8 cellular contexts compared by ENCODE assay signal in genomic region chr1:205592443-205593003, GRCh38. TPM values are rescaled to one million over a fixed set of nuclear protein-coding genes. Genes with fewer than 3 reads are reported as not detected.
DNase-seq lines count a peak whose midpoint lies in the region; ATAC-seq and TF ChIP-seq lines count a peak whose summit lies in the region.

No MANE protein-coding gene starts in this region.

- peak overlapping the region; percentile 55; the same call in 1 of the 2 replicates for H3K4me3 ChIP-seq in GM23338
- no peak overlapping the region for H3K4me3 ChIP-seq in BE2C (ENCODE audit: low read depth, low read length)

- H2AFZ ChIP-seq in GM23338: peak overlapping the region; percentile 67

- H3K27me3 Mint-ChIP-seq in CD4-positive, alpha-beta T cell: no peaks in the 10 kb centered on the region
- H3K27me3 Mint-ChIP-seq in GM23338 (ENCODE audit: insufficient read depth, low read depth, poor library complexity): peaks cover 2% of the 10 kb centered on the region
- no peaks in the 10 kb centered on the region for H3K27me3 Mint-ChIP-seq in brain
- H3K27me3 Mint-ChIP-seq in nephron (ENCODE audit: low read depth): no peaks in the 10 kb centered on the region

- no peaks in the 10 kb centered on the region for H3K79me2 ChIP-seq in GM23338 (replicated peaks; ENCODE audit: insufficient read depth)

- CTCF ChIA-PET in CD4-positive, alpha-beta T cell (lab: Charles Lee): interaction anchor here (0.5 to 8.8 kb wide), 40 partner anchors 8 to 878 kb away, joined by 3 to 194 read pairs (median 4); partner anchors contain the start of genes ELK4, IKBKE, RAB29 and SLC45A3

- POLR2A ChIA-PET in CD4-positive, alpha-beta T cell (lab: Charles Lee): interaction anchor here (0.5 to 8.5 kb wide), 18 partner anchors 8 to 472 kb away, joined by 3 to 360 read pairs (median 6); partner anchors contain the start of genes ELK4, NUCKS1, PM20D1 and RAB29

- peak overlapping the region; percentile 76 for H3K4me2 ChIP-seq in GM23338

- no peak for TF ChIP-seq CTCF in CD4-positive, alpha-beta T cell (IDR thresholded peaks at IDR 0.05)
- TF ChIP-seq CTCF in GM23338 (conservative IDR thresholded peaks at IDR 0.05; ENCODE audit: low read depth in 2 of 2) (no peak), brain (conservative IDR thresholded peaks at IDR 0.05) (no peak), nephron (IDR thresholded peaks at IDR 0.05; ENCODE audit: unreplicated experiment in 3 of 3) (no peak), BE2C (IDR thresholded peaks at IDR 0.05; ENCODE audit: low read depth, low read length) (no peak)

- peak overlapping the region; percentile 91 for H3K4me3 Mint-ChIP-seq in CD4-positive, alpha-beta T cell
- H3K4me3 Mint-ChIP-seq in GM23338 (peak overlapping the region; percentile 39; the same call in 2 of the 3 replicates), brain (peak overlapping the region in 4 of 5 experiments; percentile 68 to 76 (median 70)), nephron (peak overlapping the region; percentile 41 to 60 (median 47))

- H4K20me1 ChIP-seq in GM23338 (replicated peaks; ENCODE audit: insufficient read depth): no peaks in the 10 kb centered on the region

- no peaks in the 10 kb centered on the region for H3F3A ChIP-seq in GM23338 (replicated peaks; ENCODE audit: low read depth)

- DNase-seq in CD4-positive, alpha-beta T cell: peak in 1 of 10 experiments; percentile 31
- DNase-seq in GM23338 (ENCODE audit: low spot score): no peak
- no peak for DNase-seq in NCI-H1092 (lab: John Stamatoyannopoulos, UW)
- no peak for DNase-seq in putamen (ENCODE audit: low spot score)
- DNase-seq in BE2C: no peak

- peaks cover 15% of the 10 kb centered on the region for H3K36me3 Mint-ChIP-seq in CD4-positive, alpha-beta T cell (ENCODE audit: low read depth)
- H3K36me3 Mint-ChIP-seq in GM23338 (ENCODE audit: low read depth): no peaks in the 10 kb centered on the region
- H3K36me3 Mint-ChIP-seq in brain: peaks cover 10% of the 10 kb centered on the region
- peaks cover 10% of the 10 kb centered on the region for H3K36me3 Mint-ChIP-seq in nephron (ENCODE audit: low read depth)

- H3K27ac Mint-ChIP-seq in CD4-positive, alpha-beta T cell: peak overlapping the region; percentile 99
- H3K27ac Mint-ChIP-seq in GM23338: no peak overlapping the region
- H3K27ac Mint-ChIP-seq in brain: peak overlapping the region in 2 of 5 experiments; percentile 24 to 66
- peak overlapping the region in 1 of 3 experiments; percentile 33 for H3K27ac Mint-ChIP-seq in nephron

- peak overlapping the region; percentile 77 for H3K27ac ChIP-seq in CD4-positive, alpha-beta T cell (ENCODE audit: low read depth, low read length)
- H3K27ac ChIP-seq in GM23338 (ENCODE audit: low read depth): no peak overlapping the region

- H3K9me3 Mint-ChIP-seq in CD4-positive, alpha-beta T cell: no peaks in the 10 kb centered on the region
- no peaks in the 10 kb centered on the region for H3K9me3 Mint-ChIP-seq in GM23338
- H3K9me3 Mint-ChIP-seq in brain: no peaks in the 10 kb centered on the region
- no peaks in the 10 kb centered on the region for H3K9me3 Mint-ChIP-seq in nephron

- peaks cover 9% of the 10 kb centered on the region; the same call in 1 of the 2 replicates for H3K4me1 ChIP-seq in GM23338 (ENCODE audit: insufficient read depth)
- no peaks in the 10 kb centered on the region; the same call in 1 of the 2 replicates for H3K4me1 ChIP-seq in BE2C

- no peaks in the 10 kb centered on the region for H3K9me2 ChIP-seq in GM23338 (ENCODE audit: insufficient read depth)

- no peak for ATAC-seq in CD4-positive, alpha-beta T cell (ENCODE audit: poor library complexity)
- peak; percentile 56 for ATAC-seq in GM23338
- ATAC-seq in GM19397 (IDR thresholded peaks at IDR 0.05; ENCODE audit: unreplicated experiment): no peak

- H3K36me3 ChIP-seq in GM23338 (ENCODE audit: insufficient read depth): no peaks in the 10 kb centered on the region
- H3K36me3 ChIP-seq in BE2C: no peaks in the 10 kb centered on the region

- intact Hi-C loops in CD4-positive, alpha-beta T cell (cut with DNase I, micrococcal nuclease): loop anchor here (1.0 to 10.0 kb wide), 8 partner anchors 18 to 382 kb away; partner anchors contain the start of gene ELK4 (in 1 of the 2)

- peaks cover 53% of the 10 kb centered on the region for H3K4me1 Mint-ChIP-seq in CD4-positive, alpha-beta T cell (ENCODE audit: low read depth)
- peaks cover 6% of the 10 kb centered on the region; the same call in 2 of the 3 replicates for H3K4me1 Mint-ChIP-seq in GM23338
- peaks cover 36% of the 10 kb centered on the region for H3K4me1 Mint-ChIP-seq in brain
- H3K4me1 Mint-ChIP-seq in nephron: peaks cover 17% of the 10 kb centered on the region

- H3K9me3 ChIP-seq in CD4-positive, alpha-beta T cell (ENCODE audit: control insufficient read depth, low read length): no peaks in the 10 kb centered on the region
- H3K9me3 ChIP-seq in BE2C: no peaks in the 10 kb centered on the region

- no peaks in the 10 kb centered on the region for H3K27me3 ChIP-seq in CD4-positive, alpha-beta T cell (ENCODE audit: control insufficient read depth, insufficient read depth, low read length)
- H3K27me3 ChIP-seq in GM23338 (ENCODE audit: insufficient read depth) (peaks cover 4% of the 10 kb centered on the region; the same call in 1 of the 2 replicates), BE2C (no peaks in the 10 kb centered on the region)

TF ChIP-seq in GM23338, 12 proteins besides CTCF, POLR2A, EP300 and RAD21:
- no peak for TF ChIP-seq NANOG (IDR thresholded peaks at IDR 0.05; ENCODE audit: borderline replicate concordance)

RNA-seq across cellular contexts. Expression of gene ELK4, which starts 39.3 kb away (rescaled TPM):
- 100 to 1,000 TPM; 145 to 154 TPM for total RNA-seq in CD4-positive, alpha-beta T cell
- 19.1 and 19.7 TPM in 2 replicates for total RNA-seq in GM23338 (2014; rRNA removed; shearing (Covaris generic))
- polyA plus RNA-seq in GM23338 (2016; fragmentation: Nextera tagmentation; extraction: Ambion mirVana) (5.1 and 5.2 TPM in 2 replicates), brain (ENCODE audit: insufficient read depth, low read depth, low replicate concordance) (1.8 TPM)
- polyA plus RNA-seq in BE2C (2012; ENCODE audit: insufficient read depth, insufficient read length, low read depth): 9.0 TPM

Comparison
In these comparisons a context has a peak if more than half of its experiments do, and no peak if none do; other contexts are left out.
1. H3K4me3 Mint-ChIP-seq: peak in every context shown above with its lines; median percentile 91 in CD4-positive, alpha-beta T cell; 70 in brain; 47 in nephron; 39 in GM23338.